Comparison of ENCODE assay signal across 24 cellular contexts in genomic region chr12:65511927-65512326, GRCh38.
"Had no signal": no experiment of that assay in that cellular context is flagged by ENCODE, and none has a peak within 500 bp of the region (broad histone marks: within the 10 kb centered on the region; RNA-seq: fewer than 3 reads in every experiment).

No MANE protein-coding gene starts in this region.

- H3K4me3 Mint-ChIP-seq: activated B cell treated with CpG ODN at 0.5 μM for 24 hours; activated CD4-positive, alpha-beta T cell treated with anti-CD3 and anti-CD28 coated beads, Interleukin-2, amount 10 ng/mL, durations not matched to agents 24 days and 14 days; activated CD8-positive, alpha-beta memory T cell treated with anti-CD3 and anti-CD28 coated beads, Interleukin-2, amount 10 ng/mL, durations not matched to agents 7 days and 5 days; activated naive CD4-positive, alpha-beta T cell treated with anti-CD3 and anti-CD28 coated beads, Interleukin-2, amount 50 U/mL, for 24 hours; activated T-cell treated with anti-CD3 and anti-CD28 coated beads, Interleukin-2, amount 50 U/mL, for 24 hours; activated T-helper 1 cell treated with anti-CD3 and anti-CD28 coated beads, Interleukin-12 subunit alpha, Interleukin-12 subunit beta, Interleukin-2, Interleukin-4 antibody, amounts not matched to agents 30 ng/mL and 10 ng/mL and 1 ng/mL, durations not matched to agents 14 hours and 24 hours and 36 hours; T-helper 1 cell treated with Interleukin-12 subunit alpha and Interleukin-12 subunit beta and Interleukin-4 antibody, amounts not matched to agents 30 μg/mL and 1 μg/mL, for 36 hours had no signal

- H3K9me3 ChIP-seq: body of pancreas, Peyer's patch, SJCRH30 had no signal

- H3K36me3 Mint-ChIP-seq: activated CD8-positive, alpha-beta memory T cell treated with anti-CD3 and anti-CD28 coated beads, Interleukin-2, amount 10 ng/mL, durations not matched to agents 7 days and 5 days; activated naive CD4-positive, alpha-beta T cell treated with anti-CD3 and anti-CD28 coated beads, Interleukin-2, amount 50 U/mL, for 24 hours had no signal

- H3K27me3 ChIP-seq: body of pancreas, Peyer's patch, SJCRH30 had no signal

- H3K4me3 ChIP-seq: body of pancreas, Peyer's patch, SJCRH30 had no signal

- H3K27ac Mint-ChIP-seq: activated B cell treated with CpG ODN at 0.5 μM for 24 hours; activated CD4-positive, alpha-beta T cell treated with anti-CD3 and anti-CD28 coated beads, Interleukin-2, amount 10 ng/mL, durations not matched to agents 24 days and 14 days; activated CD8-positive, alpha-beta memory T cell treated with anti-CD3 and anti-CD28 coated beads, Interleukin-2, amount 10 ng/mL, durations not matched to agents 7 days and 5 days; activated naive CD4-positive, alpha-beta T cell treated with anti-CD3 and anti-CD28 coated beads, Interleukin-2, amount 50 U/mL, for 24 hours; activated T-cell treated with anti-CD3 and anti-CD28 coated beads, Interleukin-2, amount 50 U/mL, for 24 hours; activated T-helper 1 cell treated with anti-CD3 and anti-CD28 coated beads, Interleukin-12 subunit alpha, Interleukin-12 subunit beta, Interleukin-2, Interleukin-4 antibody, amounts not matched to agents 30 ng/mL and 10 ng/mL and 1 ng/mL, durations not matched to agents 14 hours and 24 hours and 36 hours; T-helper 1 cell treated with Interleukin-12 subunit alpha and Interleukin-12 subunit beta and Interleukin-4 antibody, amounts not matched to agents 30 μg/mL and 1 μg/mL, for 36 hours had no signal

- H3K27me3 Mint-ChIP-seq: activated B cell treated with CpG ODN at 0.5 μM for 24 hours; activated CD4-positive, alpha-beta T cell treated with anti-CD3 and anti-CD28 coated beads, Interleukin-2, amount 10 ng/mL, durations not matched to agents 24 days and 14 days; activated CD8-positive, alpha-beta memory T cell treated with anti-CD3 and anti-CD28 coated beads, Interleukin-2, amount 10 ng/mL, durations not matched to agents 7 days and 5 days; activated T-cell treated with anti-CD3 and anti-CD28 coated beads, Interleukin-2, amount 50 U/mL, for 24 hours had no signal

- H3K9me3 Mint-ChIP-seq: activated B cell treated with CpG ODN at 0.5 μM for 24 hours; activated CD4-positive, alpha-beta T cell treated with anti-CD3 and anti-CD28 coated beads, Interleukin-2, amount 10 ng/mL, durations not matched to agents 24 days and 14 days; activated naive CD4-positive, alpha-beta T cell treated with anti-CD3 and anti-CD28 coated beads, Interleukin-2, amount 50 U/mL, for 24 hours; activated T-cell treated with anti-CD3 and anti-CD28 coated beads, Interleukin-2, amount 50 U/mL, for 24 hours; activated T-helper 1 cell treated with anti-CD3 and anti-CD28 coated beads, Interleukin-12 subunit alpha, Interleukin-12 subunit beta, Interleukin-2, Interleukin-4 antibody, amounts not matched to agents 30 ng/mL and 10 ng/mL and 1 ng/mL, durations not matched to agents 14 hours and 24 hours and 36 hours; T-helper 1 cell treated with Interleukin-12 subunit alpha and Interleukin-12 subunit beta and Interleukin-4 antibody, amounts not matched to agents 30 μg/mL and 1 μg/mL, for 36 hours had no signal

- ATAC-seq: activated CD8-positive, alpha-beta memory T cell treated with anti-CD3 and anti-CD28 coated beads, Interleukin-2, amount 10 ng/mL, durations not matched to agents 7 days and 5 days had no signal

- H3K4me1 Mint-ChIP-seq: activated B cell treated with CpG ODN at 0.5 μM for 24 hours; activated CD4-positive, alpha-beta T cell treated with anti-CD3 and anti-CD28 coated beads, Interleukin-2, amount 10 ng/mL, durations not matched to agents 24 days and 14 days; activated CD8-positive, alpha-beta memory T cell treated with anti-CD3 and anti-CD28 coated beads, Interleukin-2, amount 10 ng/mL, durations not matched to agents 7 days and 5 days; activated naive CD4-positive, alpha-beta T cell treated with anti-CD3 and anti-CD28 coated beads, Interleukin-2, amount 50 U/mL, for 24 hours had no signal

- DNase-seq: activated B cell treated with CpG ODN at 0.5 μM for 24 hours; activated CD4-positive, alpha-beta T cell treated with anti-CD3 and anti-CD28 coated beads for 1 hour; activated CD4-positive, alpha-beta T cell treated with anti-CD3 and anti-CD28 coated beads, Interleukin-2, amount 10 ng/mL, durations not matched to agents 24 days and 14 days; activated CD4-positive, alpha-beta T cell treated with anti-CD3 and anti-CD28 coated beads, Interleukin-2, amount 50 U/mL, for 48 hours; activated CD8-positive, alpha-beta memory T cell treated with anti-CD3 and anti-CD28 coated beads, Interleukin-2, amount 10 ng/mL, durations not matched to agents 7 days and 5 days; activated effector memory CD4-positive, alpha-beta T cell treated with Interleukin-2 at 50 U/mL for 16 hours; activated naive CD4-positive, alpha-beta T cell; activated T-cell treated with anti-CD3 and anti-CD28 coated beads, Interleukin-2, amount 50 U/mL, for 24 hours; central memory CD4-positive, alpha-beta T cell; KG1; MV-4-11; NCI-H1105; NCI-H1436; NCI-H187; NCI-H2081; NCI-H510A treated with DMSO at 0.1 percent for 48 hours; NCI-H69; Peyer's patch; SJCRH30; T-helper 9 cell had no signal

- H3K36me3 ChIP-seq: Peyer's patch, SJCRH30 had no signal
